Comparison of ENCODE assay signal across 11 cellular contexts in the genomic region with DNA sequence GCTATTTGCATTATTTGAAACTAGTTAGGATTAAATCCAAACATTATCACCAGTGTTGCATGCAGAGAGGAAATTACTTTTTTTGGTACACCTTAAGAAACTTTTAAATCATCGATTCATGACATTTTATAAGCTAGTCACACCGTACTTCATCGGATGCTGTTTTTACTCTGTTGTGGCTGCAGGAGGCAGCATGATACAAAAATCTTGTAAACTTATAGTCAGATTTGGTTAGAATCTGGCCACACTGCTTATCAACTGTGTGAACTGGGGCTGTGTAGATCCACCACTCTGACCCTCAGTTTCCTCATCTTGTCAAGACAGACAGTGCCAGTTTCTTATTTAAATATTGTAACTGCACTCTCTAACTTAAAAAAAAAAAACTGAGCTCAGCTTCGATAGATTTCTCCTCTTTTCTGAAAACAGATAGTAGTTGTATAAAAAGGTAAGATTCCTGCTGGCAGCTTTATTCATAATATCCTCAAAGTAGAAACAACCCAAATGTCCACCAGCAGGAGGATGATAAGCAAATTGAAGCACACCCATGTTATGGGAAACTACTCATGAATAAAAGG.
A peak's percentile ranks its signal among the peaks of the same experiment; 100 is the strongest.
DNase-seq lines count a peak whose midpoint lies in the region; ATAC-seq and TF ChIP-seq lines count a peak whose summit lies in the region.
"Had no signal": no experiment of that assay in that cellular context is flagged by ENCODE, and none has a peak within 500 bp of the region (broad histone marks: within the 10 kb centered on the region; RNA-seq: fewer than 3 reads in every experiment).

No MANE protein-coding gene starts in this region.

- H3K4me3 Mint-ChIP-seq in brain: no peak overlapping the region
- no peak overlapping the region for H3K4me3 Mint-ChIP-seq in activated CD4-positive, alpha-beta T cell treated with anti-CD3 and anti-CD28 coated beads for 36 hours
- H3K4me3 Mint-ChIP-seq: activated CD4-positive, alpha-beta memory T cell treated with anti-CD3 and anti-CD28 coated beads, Interleukin-2, amount 10 ng/mL, durations not matched to agents 7 days and 5 days had no signal

- H3K9me3 Mint-ChIP-seq in brain: peaks cover 0 to 4% (median 0%) of the 10 kb centered on the region in 5 experiments
- no peaks in the 10 kb centered on the region for H3K9me3 Mint-ChIP-seq in activated CD4-positive, alpha-beta T cell treated with anti-CD3 and anti-CD28 coated beads for 36 hours (ENCODE audit: low read depth)
- H3K9me3 Mint-ChIP-seq: activated CD4-positive, alpha-beta memory T cell treated with anti-CD3 and anti-CD28 coated beads, Interleukin-2, amount 10 ng/mL, durations not matched to agents 7 days and 5 days had no signal

- no peaks in the 10 kb centered on the region for H3K27me3 Mint-ChIP-seq in brain
- peaks cover 2% of the 10 kb centered on the region for H3K27me3 Mint-ChIP-seq in activated CD4-positive, alpha-beta T cell treated with anti-CD3 and anti-CD28 coated beads for 36 hours

- peaks cover 13% of the 10 kb centered on the region for H3K36me3 Mint-ChIP-seq in brain
- no peaks in the 10 kb centered on the region for H3K36me3 Mint-ChIP-seq in activated CD4-positive, alpha-beta T cell treated with anti-CD3 and anti-CD28 coated beads for 36 hours (ENCODE audit: low read depth)

- DNase-seq in AG08396 (ENCODE audit: low spot score) (peak; percentile 19), HuH-7 (ENCODE audit: low spot score) (peak; percentile 20), left lobe of liver (ENCODE audit: low spot score) (no peak), cerebellar nuclear complex (lab: John Stamatoyannopoulos, UW) (no peak)
- no peak for DNase-seq in activated CD4-positive, alpha-beta T cell treated with anti-CD3 and anti-CD28 coated beads for 36 hours
- DNase-seq: activated CD4-positive, alpha-beta memory T cell treated with anti-CD3 and anti-CD28 coated beads, Interleukin-2, amount 10 ng/mL, durations not matched to agents 7 days and 5 days; GOT3; NCI-H1092 had no signal

- CTCF ChIA-PET in activated CD4-positive, alpha-beta T cell treated with anti-CD3 and anti-CD28 coated beads for 36 hours (lab: Charles Lee): interaction anchor here (0.6 to 1.2 kb wide), 2 partner anchors 75 to 389 kb away, joined by 4 read pairs; no protein-coding TSS in a partner anchor

- POLR2A ChIA-PET in activated CD4-positive, alpha-beta T cell treated with anti-CD3 and anti-CD28 coated beads for 36 hours (lab: Charles Lee): interaction anchor here (0.6 to 0.7 kb wide), 2 partner anchors 483 to 648 kb away, joined by 3 to 4 read pairs; no protein-coding TSS in a partner anchor

- peaks cover 41% of the 10 kb centered on the region for H3K4me1 Mint-ChIP-seq in brain
- H3K4me1 Mint-ChIP-seq in activated CD4-positive, alpha-beta T cell treated with anti-CD3 and anti-CD28 coated beads for 36 hours: no peaks in the 10 kb centered on the region
- H3K4me1 Mint-ChIP-seq: activated CD4-positive, alpha-beta memory T cell treated with anti-CD3 and anti-CD28 coated beads, Interleukin-2, amount 10 ng/mL, durations not matched to agents 7 days and 5 days had no signal

- intact Hi-C loops in activated CD4-positive, alpha-beta T cell treated with anti-CD3 and anti-CD28 coated beads for 36 hours (cut with DNase I, micrococcal nuclease): no loop called here

- peak; percentile 81 for ATAC-seq in left lobe of liver
- ATAC-seq in HG02840 (IDR thresholded peaks at IDR 0.05; ENCODE audit: low FRiP score, unreplicated experiment): no peak
- ATAC-seq in activated CD4-positive, alpha-beta T cell treated with anti-CD3 and anti-CD28 coated beads for 36 hours: no peak
- no peak for ATAC-seq in HG02981 (IDR thresholded peaks at IDR 0.05; ENCODE audit: unreplicated experiment)

- no peak overlapping the region for H3K27ac Mint-ChIP-seq in brain
- no peak overlapping the region for H3K27ac Mint-ChIP-seq in activated CD4-positive, alpha-beta T cell treated with anti-CD3 and anti-CD28 coated beads for 36 hours
- H3K27ac Mint-ChIP-seq: activated CD4-positive, alpha-beta memory T cell treated with anti-CD3 and anti-CD28 coated beads, Interleukin-2, amount 10 ng/mL, durations not matched to agents 7 days and 5 days had no signal

- peak; percentile 69 to 73 for TF ChIP-seq CTCF in brain (conservative IDR thresholded peaks at IDR 0.05)

Comparison
In these comparisons a context has a peak if more than half of its experiments do, and no peak if none do; other contexts are left out.
1. DNase-seq: peak in AG08396 (single experiment) and HuH-7 (single experiment); none in left lobe of liver (single experiment), cerebellar nuclear complex (0 of 2) and activated CD4-positive, alpha-beta T cell treated with anti-CD3 and anti-CD28 coated beads for 36 hours (single experiment).